8 cellular contexts compared by ENCODE assay signal in the genomic region with DNA sequence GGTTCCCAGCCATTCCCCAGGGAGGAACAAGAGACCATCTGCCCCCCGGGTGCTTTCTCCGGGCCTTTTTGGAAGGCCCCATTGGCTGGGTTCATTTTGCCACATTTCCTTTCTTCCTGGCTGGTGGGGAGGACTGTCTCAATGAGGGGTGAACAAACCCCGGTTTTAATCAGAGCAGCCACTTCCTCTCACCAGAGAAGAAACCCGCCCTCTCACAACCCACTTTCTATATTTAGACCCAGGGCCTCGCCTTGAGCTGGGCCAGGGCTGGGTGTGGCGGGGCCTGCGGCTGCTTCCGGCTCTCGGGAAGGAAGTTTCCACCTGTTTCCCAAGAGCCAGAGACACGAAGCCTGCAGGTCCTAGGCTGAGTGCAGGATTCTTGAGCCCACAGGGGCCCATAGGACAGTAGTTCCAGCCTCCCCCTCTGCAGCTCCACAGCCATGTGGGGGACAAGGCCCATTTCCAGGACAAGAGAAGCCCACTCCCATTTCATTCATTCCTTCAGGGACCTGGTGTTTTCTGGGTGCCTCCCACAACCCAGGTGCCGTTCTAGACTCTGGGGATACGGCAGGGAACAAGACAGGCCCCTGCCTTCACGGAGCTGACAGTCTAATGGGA. TPM values are rescaled to one million over a fixed set of nuclear protein-coding genes. Genes with fewer than 3 reads are reported as not detected.
A peak's percentile ranks its signal among the peaks of the same experiment; 100 is the strongest.
DNase-seq lines count a peak whose midpoint lies in the region; ATAC-seq and TF ChIP-seq lines count a peak whose summit lies in the region.

No MANE protein-coding gene starts in this region.

- no peaks in the 10 kb centered on the region for H3K36me3 ChIP-seq in liver (ENCODE audit: control insufficient read depth in 4 of 4, insufficient read depth in 3 of 4, low read depth in 1 of 4, low read length in 3 of 4)

- no peaks in the 10 kb centered on the region for H3K9me3 ChIP-seq in liver (ENCODE audit: control insufficient read depth in 4 of 4, low read length in 3 of 4)

- TF ChIP-seq CTCF in liver (IDR thresholded peaks at IDR 0.05; ENCODE audit: low read depth, low read length, missing input control) (no peak), omental fat pad (IDR thresholded peaks at IDR 0.05) (no peak)

- DNase-seq in NOMO-1 (lab: John Stamatoyannopoulos, UW; ENCODE audit: unreplicated experiment in 2 of 2) (peak; percentile 96 to 98), activated T-cell treated with anti-CD3 and anti-CD28 coated beads for 1 hour (ENCODE audit: low read depth) (peak; percentile 44), omental fat pad (ENCODE audit: low spot score) (no peak), NCI-H526 treated with DMSO at 0.1 percent for 48 hours (lab: John Stamatoyannopoulos, UW) (no peak)

- no peaks in the 10 kb centered on the region for H3K27me3 Mint-ChIP-seq in stimulated activated naive CD8-positive, alpha-beta T cell treated with anti-CD3 and anti-CD28 coated beads, Interleukin-15, Interleukin-2, amounts not matched to agents 100 ng/mL and 50 ng/mL, for 24 hours

- 63% methylated on average over 13 of the region's 13 CpGs for WGBS in liver

- peak; percentile 73 for ATAC-seq in GM18519 (IDR thresholded peaks at IDR 0.05; ENCODE audit: low FRiP score, unreplicated experiment)
- ATAC-seq in HG02840 (IDR thresholded peaks at IDR 0.05; ENCODE audit: low FRiP score, unreplicated experiment), result peak; percentile 60
- ATAC-seq in omental fat pad (ENCODE audit: low FRiP score), result no peak

- H3K27ac ChIP-seq in liver (ENCODE audit: low read depth in 1 of 2, low read length in 2 of 2), result no peak overlapping the region

- H3K4me3 Mint-ChIP-seq in stimulated activated naive CD8-positive, alpha-beta T cell treated with anti-CD3 and anti-CD28 coated beads, Interleukin-15, Interleukin-2, amounts not matched to agents 100 ng/mL and 50 ng/mL, for 24 hours, result peak overlapping the region; percentile 13

- H3K27ac Mint-ChIP-seq in stimulated activated naive CD8-positive, alpha-beta T cell treated with anti-CD3 and anti-CD28 coated beads, Interleukin-15, Interleukin-2, amounts not matched to agents 100 ng/mL and 50 ng/mL, for 24 hours, result peak overlapping the region; percentile 87

- peaks cover 14 to 45% (median 25%) of the 10 kb centered on the region in 4 donors for H3K4me1 ChIP-seq in liver (ENCODE audit: control insufficient read depth in 4 of 4, insufficient read depth in 4 of 4, low read length in 3 of 4)

- no peak overlapping the region for H3K9ac ChIP-seq in liver (ENCODE audit: low read depth in 1 of 2, low read length in 2 of 2)

- H3K4me3 ChIP-seq in liver (ENCODE audit: low read depth in 1 of 3, low read length in 3 of 3), result no peak overlapping the region

- no peak for TF ChIP-seq RAD21 in liver (IDR thresholded peaks at IDR 0.05)

- no peaks in the 10 kb centered on the region for H3K36me3 Mint-ChIP-seq in stimulated activated naive CD8-positive, alpha-beta T cell treated with anti-CD3 and anti-CD28 coated beads, Interleukin-15, Interleukin-2, amounts not matched to agents 100 ng/mL and 50 ng/mL, for 24 hours (ENCODE audit: low read depth)

- no peaks in the 10 kb centered on the region for H3K9me3 Mint-ChIP-seq in stimulated activated naive CD8-positive, alpha-beta T cell treated with anti-CD3 and anti-CD28 coated beads, Interleukin-15, Interleukin-2, amounts not matched to agents 100 ng/mL and 50 ng/mL, for 24 hours

- H3K4me1 Mint-ChIP-seq in stimulated activated naive CD8-positive, alpha-beta T cell treated with anti-CD3 and anti-CD28 coated beads, Interleukin-15, Interleukin-2, amounts not matched to agents 100 ng/mL and 50 ng/mL, for 24 hours (ENCODE audit: low read depth), result peaks cover 68% of the 10 kb centered on the region

- H3K27me3 ChIP-seq in liver (ENCODE audit: control insufficient read depth in 4 of 4, insufficient read depth in 4 of 4, low read length in 3 of 4), result no peaks in the 10 kb centered on the region

TF ChIP-seq in liver, 16 proteins besides CTCF, POLR2A, EP300 and RAD21:
- TF ChIP-seq, protein P1, sequence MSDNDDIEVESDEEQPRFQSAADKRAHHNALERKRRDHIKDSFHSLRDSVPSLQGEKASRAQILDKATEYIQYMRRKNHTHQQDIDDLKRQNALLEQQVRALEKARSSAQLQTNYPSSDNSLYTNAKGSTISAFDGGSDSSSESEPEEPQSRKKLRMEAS (IDR thresholded peaks at IDR 0.05), result peak; percentile 25
- TF ChIP-seq JUND (IDR thresholded peaks at IDR 0.05), result no peak

RNA-seq across cellular contexts. Expression of a gene that starts 41.8 kb away (rescaled TPM):
- 100 to 1,000 TPM in 1 of 2 donors, 1 to 10 TPM in 1; 4.4 to 258 TPM for total RNA-seq in liver
- 1 to 10 TPM; 1.4 to 7.7 TPM for polyA plus RNA-seq in liver
- 10 to 100 TPM in 3 of 4 donors, 1 to 10 TPM in 1; 4.6 to 18.0 (median 10.6) TPM for total RNA-seq in omental fat pad

Comparison
In these comparisons a context has a peak if more than half of its experiments do, and no peak if none do; other contexts are left out.
1. DNase-seq: peak in NOMO-1 (2 of 2) and activated T-cell treated with anti-CD3 and anti-CD28 coated beads for 1 hour (single experiment); none in omental fat pad (single experiment) and NCI-H526 treated with DMSO at 0.1 percent for 48 hours (single experiment).